ENCODE assay signal across 12 cellular contexts in the genomic region with DNA sequence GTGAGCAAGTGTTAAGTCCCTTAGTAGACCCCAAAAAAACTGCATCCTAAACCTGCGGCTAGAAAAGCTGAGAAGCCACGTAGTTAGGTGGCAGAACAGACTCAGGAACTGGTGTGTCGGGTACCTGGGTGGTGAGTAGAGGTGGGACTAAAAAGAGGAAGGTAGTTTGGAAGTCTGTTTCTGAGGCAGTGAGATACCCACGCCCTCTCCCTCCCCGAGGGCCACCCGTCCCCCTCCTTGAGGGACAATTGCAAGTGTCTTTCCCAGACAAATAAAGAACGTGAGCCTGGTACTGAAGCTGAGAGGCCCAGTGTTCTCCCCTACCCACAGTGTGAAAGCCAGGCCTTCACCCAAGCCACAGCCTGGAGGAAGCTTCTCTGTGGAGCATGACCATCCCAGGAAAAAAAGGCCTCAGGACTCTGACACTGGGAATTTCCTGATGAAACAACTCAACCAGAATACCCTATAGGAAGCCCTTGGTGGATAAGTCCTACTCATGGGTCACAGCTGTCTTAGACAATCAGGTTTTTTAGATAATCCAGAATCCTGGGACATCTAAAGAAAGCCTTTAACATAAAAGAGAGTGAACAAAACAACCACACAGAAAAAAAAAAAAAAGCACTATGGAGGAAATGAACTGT. TPM values are rescaled to one million over a fixed set of nuclear protein-coding genes. Genes with fewer than 3 reads are reported as not detected.
DNase-seq lines count a peak whose midpoint lies in the region; ATAC-seq and TF ChIP-seq lines count a peak whose summit lies in the region.
"Had no signal": no experiment of that assay in that cellular context is flagged by ENCODE, and none has a peak within 500 bp of the region (broad histone marks: within the 10 kb centered on the region; RNA-seq: fewer than 3 reads in every experiment).

No MANE protein-coding gene starts in this region.

- peaks cover 5% of the 10 kb centered on the region for H3K79me2 ChIP-seq in OCI-LY3 (ENCODE audit: low read length)

- TF ChIP-seq CTCF in OCI-LY3 (IDR thresholded peaks at IDR 0.05; ENCODE audit: low read depth, low read length): no peak
- no peak for TF ChIP-seq CTCF in esophagus squamous epithelium (IDR thresholded peaks at IDR 0.05)

- no peaks in the 10 kb centered on the region for H3K9me3 ChIP-seq in OCI-LY3 (ENCODE audit: insufficient read depth, low read length)
- no peaks in the 10 kb centered on the region for H3K9me3 ChIP-seq in esophagus squamous epithelium

- ATAC-seq in GM18508 (IDR thresholded peaks at IDR 0.05; ENCODE audit: insufficient read depth, unreplicated experiment) (peak; percentile 55), GM21786 (IDR thresholded peaks at IDR 0.05; ENCODE audit: unreplicated experiment) (peak; percentile 85), memory B cell (ENCODE audit: low read depth) (peak; percentile 100)
- ATAC-seq: stimulated activated naive CD8-positive, alpha-beta T cell treated with anti-CD3 and anti-CD28 coated beads, Interleukin-15, Interleukin-2, amounts not matched to agents 100 U/mL and 50 U/mL, for 24 hours had no signal

- H4K20me1 ChIP-seq in OCI-LY3 (ENCODE audit: insufficient read depth, low read length): no peaks in the 10 kb centered on the region

- peak overlapping the region; percentile 82 for H3K4me3 Mint-ChIP-seq in memory B cell

- peak overlapping the region; percentile 97 for H3K27ac Mint-ChIP-seq in memory B cell

- H3K4me2 ChIP-seq in OCI-LY3 (ENCODE audit: low read length): peak overlapping the region; percentile 78

- no peaks in the 10 kb centered on the region for H3K36me3 Mint-ChIP-seq in memory B cell

- H3K4me3 ChIP-seq in OCI-LY3 (ENCODE audit: low read length): peak overlapping the region; percentile 58
- no peak overlapping the region for H3K4me3 ChIP-seq in esophagus squamous epithelium

- no peaks in the 10 kb centered on the region for H3K9me3 Mint-ChIP-seq in memory B cell

- H3K27ac ChIP-seq in OCI-LY3 (ENCODE audit: low read length) (peak overlapping the region; percentile 40), esophagus squamous epithelium (no peak overlapping the region)

- 66 to 68% methylated on average over 7 of the region's 7 CpGs for WGBS in esophagus squamous epithelium, 2 donors

- H3K27me3 ChIP-seq in OCI-LY3 (ENCODE audit: low read depth, low read length) (no peaks in the 10 kb centered on the region), esophagus squamous epithelium (no peaks in the 10 kb centered on the region)

- peaks cover 28% of the 10 kb centered on the region for H3K4me1 Mint-ChIP-seq in memory B cell

- peak overlapping the region; percentile 30; the same call in 1 of the 2 replicates for H3K9ac ChIP-seq in OCI-LY3 (ENCODE audit: low read length)

- H3K27me3 Mint-ChIP-seq in memory B cell: no peaks in the 10 kb centered on the region

- peak overlapping the region; percentile 58 for H2AFZ ChIP-seq in OCI-LY3 (ENCODE audit: low read depth, low read length)

- intact Hi-C loops in esophagus squamous epithelium (cut with DNase I): no loop called here

- DNase-seq in memory B cell (ENCODE audit: low spot score in 2 of 2) (peak; percentile 61 to 76), esophagus squamous epithelium (lab: John Stamatoyannopoulos, UW) (no peak), DMS114 treated with DMSO at 0.1 percent for 48 hours (lab: John Stamatoyannopoulos, UW; ENCODE audit: unreplicated experiment) (no peak)
- DNase-seq in activated CD4-positive, alpha-beta T cell treated with anti-CD3 and anti-CD28 coated beads, Interleukin-2, amount 50 U/mL, for 48 hours: no peak
- DNase-seq in activated CD4-positive, alpha-beta T cell treated with anti-CD3 and anti-CD28 coated beads, Interleukin-2, amount 50 U/mL, for 1 hour: no peak
- DNase-seq: central memory CD4-positive, alpha-beta T cell; kidney; occipital lobe; stimulated activated naive CD8-positive, alpha-beta T cell treated with anti-CD3 and anti-CD28 coated beads, Interleukin-15, Interleukin-2, amounts not matched to agents 100 U/mL and 50 U/mL, for 24 hours had no signal

- peaks cover 34% of the 10 kb centered on the region for H3K4me1 ChIP-seq in OCI-LY3 (ENCODE audit: low read length)
- no peaks in the 10 kb centered on the region for H3K4me1 ChIP-seq in esophagus squamous epithelium

- no peaks in the 10 kb centered on the region for H3K36me3 ChIP-seq in OCI-LY3 (replicated peaks; ENCODE audit: low read depth, low read length)
- H3K36me3 ChIP-seq in esophagus squamous epithelium: no peaks in the 10 kb centered on the region

- no peak for TF ChIP-seq POLR2A in esophagus squamous epithelium (IDR thresholded peaks at IDR 0.05)

RNA-seq across cellular contexts. Expression of gene CD74, which starts 7.0 kb away (rescaled TPM):
- 1,000 to 10,000 TPM in 1 of 4 donors, 100 to 1,000 TPM in 2, 10 to 100 TPM in 1; 91.0 to 1,037 (median 261) TPM for total RNA-seq in esophagus squamous epithelium

RNA-seq across cellular contexts. Expression of gene RPS14, which starts 29.8 kb away (rescaled TPM):
- 1,000 to 10,000 TPM; 1,098 to 4,026 (median 2,484) TPM for total RNA-seq in esophagus squamous epithelium

Comparison
In these comparisons a context has a peak if more than half of its experiments do, and no peak if none do; other contexts are left out.
1. DNase-seq: peak in memory B cell (2 of 2); none in esophagus squamous epithelium (single experiment), activated CD4-positive, alpha-beta T cell treated with anti-CD3 and anti-CD28 coated beads, Interleukin-2, amount 50 U/mL, for 48 hours (0 of 2), activated CD4-positive, alpha-beta T cell treated with anti-CD3 and anti-CD28 coated beads, Interleukin-2, amount 50 U/mL, for 1 hour (single experiment) and DMS114 treated with DMSO at 0.1 percent for 48 hours (single experiment).
2. Peak in every context shown above with its lines, with median percentiles within 50 percentile points of each other: ATAC-seq.